ENCODE assay signal across 24 cellular contexts in genomic region chr22:49237703-49238102, GRCh38.
DNase-seq lines count a peak whose midpoint lies in the region; FAIRE-seq and TF ChIP-seq lines count a peak whose summit lies in the region.
"Had no signal": no experiment of that assay in that cellular context is flagged by ENCODE, and none has a peak within 500 bp of the region (broad histone marks: within the 10 kb centered on the region; RNA-seq: fewer than 3 reads in every experiment).

No MANE protein-coding gene starts in this region.

- CTCF ChIA-PET in activated naive CD4-positive, alpha-beta T cell treated with anti-CD3 and anti-CD28 coated beads, Interleukin-2, amount 10 ng/mL, durations not matched to agents 7 days and 5 days (lab: Charles Lee), result no interaction called here

- intact Hi-C loops in testis (cut with DNase I; ENCODE audit: low total_unique reads), result no loop called here

- no peaks in the 10 kb centered on the region for H3K9me3 Mint-ChIP-seq in activated naive CD4-positive, alpha-beta T cell treated with anti-CD3 and anti-CD28 coated beads, Interleukin-2, amount 10 ng/mL, durations not matched to agents 7 days and 5 days
- peaks cover 3% of the 10 kb centered on the region for H3K9me3 Mint-ChIP-seq in osteocyte (ENCODE audit: unreplicated experiment)
- H3K9me3 Mint-ChIP-seq: CD8-positive, alpha-beta T cell had no signal

- FAIRE-seq in RCC 7860 (lab: Jason Lieb, UNC), result no peak
- FAIRE-seq: A204.1, GM12892, GM19239, H1 had no signal

- H3K4me3 ChIP-seq in testis, result no peak overlapping the region
- H3K4me3 ChIP-seq: BLaER1, GM23248 had no signal

- H3K27ac Mint-ChIP-seq in activated naive CD4-positive, alpha-beta T cell treated with anti-CD3 and anti-CD28 coated beads, Interleukin-2, amount 10 ng/mL, durations not matched to agents 7 days and 5 days, result no peak overlapping the region
- no peak overlapping the region for H3K27ac Mint-ChIP-seq in osteocyte (ENCODE audit: unreplicated experiment)
- H3K27ac Mint-ChIP-seq: B cell; CD4-positive, CD25-positive, alpha-beta regulatory T cell; CD8-positive, alpha-beta T cell; H9 had no signal

- no peaks in the 10 kb centered on the region for H3K4me1 Mint-ChIP-seq in activated naive CD4-positive, alpha-beta T cell treated with anti-CD3 and anti-CD28 coated beads, Interleukin-2, amount 10 ng/mL, durations not matched to agents 7 days and 5 days
- H3K4me1 Mint-ChIP-seq in osteocyte (ENCODE audit: unreplicated experiment), result no peaks in the 10 kb centered on the region
- H3K4me1 Mint-ChIP-seq: B cell; CD4-positive, CD25-positive, alpha-beta regulatory T cell had no signal

- 49 to 59% methylated on average over 6 to 7 of the region's 7 CpGs for WGBS in testis, 2 donors

- no peaks in the 10 kb centered on the region for H3K36me3 Mint-ChIP-seq in activated naive CD4-positive, alpha-beta T cell treated with anti-CD3 and anti-CD28 coated beads, Interleukin-2, amount 10 ng/mL, durations not matched to agents 7 days and 5 days
- H3K36me3 Mint-ChIP-seq in osteocyte (ENCODE audit: unreplicated experiment), result no peaks in the 10 kb centered on the region
- H3K36me3 Mint-ChIP-seq: CD4-positive, CD25-positive, alpha-beta regulatory T cell; CD8-positive, alpha-beta T cell had no signal

- H3K36me3 ChIP-seq in testis (ENCODE audit: low read depth, missing control alignments), result no peaks in the 10 kb centered on the region
- H3K36me3 ChIP-seq: BLaER1 had no signal

- TF ChIP-seq POLR2A in testis (IDR thresholded peaks at IDR 0.05), result no peak

- no peak overlapping the region for H3K4me3 Mint-ChIP-seq in activated naive CD4-positive, alpha-beta T cell treated with anti-CD3 and anti-CD28 coated beads, Interleukin-2, amount 10 ng/mL, durations not matched to agents 7 days and 5 days
- no peak overlapping the region for H3K4me3 Mint-ChIP-seq in osteocyte (ENCODE audit: unreplicated experiment)
- H3K4me3 Mint-ChIP-seq: B cell; CD4-positive, CD25-positive, alpha-beta regulatory T cell; CD8-positive, alpha-beta T cell; H9 had no signal

- H3K9me3 ChIP-seq in testis, result no peaks in the 10 kb centered on the region
- H3K9me3 ChIP-seq: BLaER1, Caco-2 had no signal

- no peak for TF ChIP-seq CTCF in osteocyte (IDR thresholded peaks at IDR 0.05)
- no peak for TF ChIP-seq CTCF in testis (IDR thresholded peaks at IDR 0.05)

- H3K27ac ChIP-seq in testis, result no peak overlapping the region
- H3K27ac ChIP-seq: 22Rv1, BLaER1, C4-2B, GM23248 had no signal

- no peaks in the 10 kb centered on the region for H3K4me1 ChIP-seq in testis
- H3K4me1 ChIP-seq: Caco-2 had no signal

- DNase-seq in activated naive CD4-positive, alpha-beta T cell treated with anti-CD3 and anti-CD28 coated beads, Interleukin-2, amount 10 ng/mL, durations not matched to agents 7 days and 5 days, result peak; percentile 7
- DNase-seq in activated naive CD4-positive, alpha-beta T cell (lab: John Stamatoyannopoulos, UW), result no peak
- DNase-seq in NCI-H69 (lab: John Stamatoyannopoulos, UW), result peak; percentile 10
- DNase-seq in osteocyte (ENCODE audit: extremely low spot score, unreplicated experiment), result peak; percentile 63
- peak; percentile 11 for DNase-seq in testis
- DNase-seq in cerebellar cortex (ENCODE audit: low spot score), result no peak
- DNase-seq in globus pallidus (ENCODE audit: low spot score), result no peak
- DNase-seq in RCC 7860 (ENCODE audit: low spot score), result no peak
- DNase-seq: Caco-2; CD4-positive, CD25-positive, alpha-beta regulatory T cell; DMS53; DMS79 treated with DMSO at 0.1 percent for 48 hours; GF-D8; GM23248 had no signal

- no peaks in the 10 kb centered on the region for H3K27me3 ChIP-seq in testis
- H3K27me3 ChIP-seq: BLaER1 had no signal

- H3K27me3 Mint-ChIP-seq in activated naive CD4-positive, alpha-beta T cell treated with anti-CD3 and anti-CD28 coated beads, Interleukin-2, amount 10 ng/mL, durations not matched to agents 7 days and 5 days, result no peaks in the 10 kb centered on the region
- H3K27me3 Mint-ChIP-seq in osteocyte (ENCODE audit: unreplicated experiment), result no peaks in the 10 kb centered on the region
- H3K27me3 Mint-ChIP-seq: B cell had no signal

Comparison
In these comparisons a context has a peak if more than half of its experiments do, and no peak if none do; other contexts are left out.
1. DNase-seq: peak in activated naive CD4-positive, alpha-beta T cell treated with anti-CD3 and anti-CD28 coated beads, Interleukin-2, amount 10 ng/mL, durations not matched to agents 7 days and 5 days (single experiment), NCI-H69 (single experiment), osteocyte (single experiment) and testis (single experiment); none in activated naive CD4-positive, alpha-beta T cell (0 of 4), cerebellar cortex (single experiment), globus pallidus (single experiment) and RCC 7860 (single experiment).